ENCODE assay signal across 15 cellular contexts in genomic region chr16:86285938-86286921, GRCh38.
A peak's percentile ranks its signal among the peaks of the same experiment; 100 is the strongest.
DNase-seq lines count a peak whose midpoint lies in the region; ATAC-seq and TF ChIP-seq lines count a peak whose summit lies in the region.
"Had no signal": no experiment of that assay in that cellular context is flagged by ENCODE, and none has a peak within 500 bp of the region (broad histone marks: within the 10 kb centered on the region; RNA-seq: fewer than 3 reads in every experiment).

No MANE protein-coding gene starts in this region.

- H3K27ac ChIP-seq in HUES6 (ENCODE audit: low read depth, low read length) (no peak overlapping the region), esophagus muscularis mucosa (replicated peaks in 1 of 4) (no peak overlapping the region), lower lobe of right lung (no peak overlapping the region), transverse colon (peak overlapping the region; percentile 63 to 77 (median 69))

- H3K9me3 ChIP-seq in HUES6 (ENCODE audit: control insufficient read depth, insufficient read depth, low read depth, low read length) (no peaks in the 10 kb centered on the region), esophagus muscularis mucosa (no peaks in the 10 kb centered on the region), lower lobe of right lung (no peaks in the 10 kb centered on the region), transverse colon (no peaks in the 10 kb centered on the region)

- TF ChIP-seq EP300 in esophagus muscularis mucosa (IDR thresholded peaks at IDR 0.05) (no peak), transverse colon (IDR thresholded peaks at IDR 0.05; ENCODE audit: low read depth) (peak; percentile 22)

- TF ChIP-seq POLR2A in esophagus muscularis mucosa (IDR thresholded peaks at IDR 0.05; ENCODE audit: low read depth) = no peak
- TF ChIP-seq POLR2A in transverse colon (IDR thresholded peaks at IDR 0.05) = no peak

- no peak overlapping the region for H3K9ac ChIP-seq in HUES6 (ENCODE audit: low read length)

- H3K27ac Mint-ChIP-seq in activated naive CD8-positive, alpha-beta T cell treated with anti-CD3 and anti-CD28 coated beads for 36 hours = no peak overlapping the region
- H3K27ac Mint-ChIP-seq: activated T-helper 17 cell treated with anti-CD3 and anti-CD28 coated beads, Interleukin-2, amount 50 U/mL, for 72 hours; T-helper 1 cell treated with Interleukin-12 subunit alpha and Interleukin-12 subunit beta and Interleukin-4 antibody, amounts not matched to agents 30 μg/mL and 1 μg/mL, for 36 hours had no signal

- WGBS in esophagus muscularis mucosa = 41% methylated on average over 36 of the region's 55 CpGs
- WGBS in transverse colon (ENCODE audit: low coverage in 1 of 2), 2 donors = 10 to 20% methylated on average over 2 to 54 of the region's 55 CpGs

- no peak overlapping the region for H3K4me3 Mint-ChIP-seq in activated naive CD8-positive, alpha-beta T cell treated with anti-CD3 and anti-CD28 coated beads for 36 hours
- H3K4me3 Mint-ChIP-seq: activated T-helper 17 cell treated with anti-CD3 and anti-CD28 coated beads, Interleukin-2, amount 50 U/mL, for 72 hours; naive thymus-derived CD8-positive, alpha-beta T cell; T-helper 1 cell treated with Interleukin-12 subunit alpha and Interleukin-12 subunit beta and Interleukin-4 antibody, amounts not matched to agents 30 μg/mL and 1 μg/mL, for 36 hours had no signal

- no peak for TF ChIP-seq CTCF in esophagus muscularis mucosa (IDR thresholded peaks at IDR 0.05)
- TF ChIP-seq CTCF in lower lobe of right lung (IDR thresholded peaks at IDR 0.05) = no peak
- no peak for TF ChIP-seq CTCF in transverse colon (IDR thresholded peaks at IDR 0.05)

- H3K36me3 ChIP-seq in HUES6 (ENCODE audit: control insufficient read depth, insufficient read depth, low read length) (no peaks in the 10 kb centered on the region), esophagus muscularis mucosa (no peaks in the 10 kb centered on the region), lower lobe of right lung (no peaks in the 10 kb centered on the region), transverse colon (no peaks in the 10 kb centered on the region)

- no peaks in the 10 kb centered on the region for H3K36me3 Mint-ChIP-seq in activated naive CD8-positive, alpha-beta T cell treated with anti-CD3 and anti-CD28 coated beads for 36 hours
- H3K36me3 Mint-ChIP-seq: naive thymus-derived CD8-positive, alpha-beta T cell had no signal

- peaks cover 62% of the 10 kb centered on the region for H3K4me1 ChIP-seq in HUES6 (ENCODE audit: control insufficient read depth, insufficient read depth, low read length)
- peaks cover 0 to 20% (median 15%) of the 10 kb centered on the region in 4 donors for H3K4me1 ChIP-seq in esophagus muscularis mucosa
- no peaks in the 10 kb centered on the region for H3K4me1 ChIP-seq in lower lobe of right lung
- peaks cover 0 to 6% (median 0%) of the 10 kb centered on the region in 4 donors for H3K4me1 ChIP-seq in transverse colon

- no peak for DNase-seq in esophagus muscularis mucosa (ENCODE audit: extremely low spot score)
- no peak for DNase-seq in lower lobe of right lung
- DNase-seq in transverse colon = no peak
- DNase-seq in GOT3 (lab: John Stamatoyannopoulos, UW) = no peak
- no peak for DNase-seq in activated naive CD8-positive, alpha-beta T cell treated with anti-CD3 and anti-CD28 coated beads for 36 hours
- no peak for DNase-seq in D341Med (ENCODE audit: low spot score)
- DNase-seq: activated CD4-positive, CD25-positive, alpha-beta regulatory T cell; amniotic stem cell; naive thymus-derived CD8-positive, alpha-beta T cell; NCI-H1930; stimulated activated CD4-positive, alpha-beta T cell treated with anti-CD3 and anti-CD28 coated beads, Interleukin-15, amount 100 ng/mL, for 24 hours had no signal

- ATAC-seq in lower lobe of right lung (no peak), HG02973 (IDR thresholded peaks at IDR 0.05; ENCODE audit: unreplicated experiment) (no peak)
- ATAC-seq: activated T-helper 17 cell treated with anti-CD3 and anti-CD28 coated beads, Interleukin-2, amount 50 U/mL, for 72 hours; naive thymus-derived CD8-positive, alpha-beta T cell had no signal

- no peaks in the 10 kb centered on the region for H3K4me1 Mint-ChIP-seq in activated naive CD8-positive, alpha-beta T cell treated with anti-CD3 and anti-CD28 coated beads for 36 hours
- H3K4me1 Mint-ChIP-seq: activated T-helper 17 cell treated with anti-CD3 and anti-CD28 coated beads, Interleukin-2, amount 50 U/mL, for 72 hours had no signal

- H3K27me3 ChIP-seq in HUES6 (ENCODE audit: control insufficient read depth, insufficient read depth, low read length) (peaks cover 98% of the 10 kb centered on the region), esophagus muscularis mucosa (peaks cover 0 to 48% (median 7%) of the 10 kb centered on the region in 4 donors), lower lobe of right lung (ENCODE audit: low read depth) (peaks cover 42% of the 10 kb centered on the region), transverse colon (peaks cover 54% of the 10 kb centered on the region)

- peaks cover 77% of the 10 kb centered on the region for H3K27me3 Mint-ChIP-seq in activated naive CD8-positive, alpha-beta T cell treated with anti-CD3 and anti-CD28 coated beads for 36 hours

- intact Hi-C loops in esophagus muscularis mucosa (cut with DNase I) (no loop called here), lower lobe of right lung (cut with DNase I) (no loop called here), transverse colon (cut with DNase I; ENCODE audit: low total_unique reads) (no loop called here)

- H3K4me3 ChIP-seq in HUES6 (ENCODE audit: low read depth, low read length) (peak overlapping the region; percentile 71), esophagus muscularis mucosa (peak overlapping the region; percentile 42 to 55 (median 46)), lower lobe of right lung (peak overlapping the region; percentile 44), transverse colon (peak overlapping the region; percentile 2 to 44 (median 24))

- in situ Hi-C loops in transverse colon (cut with MboI; ENCODE audit: low pct_ligation_motif_present in 1 of 4, low pct_unique_long_range_greater_than_20kb in 1 of 4, low sequenced_read_pairs in 3 of 4) = no loop called here

- H3K9me3 Mint-ChIP-seq in activated naive CD8-positive, alpha-beta T cell treated with anti-CD3 and anti-CD28 coated beads for 36 hours = no peaks in the 10 kb centered on the region
- H3K9me3 Mint-ChIP-seq: activated T-helper 17 cell treated with anti-CD3 and anti-CD28 coated beads, Interleukin-2, amount 50 U/mL, for 72 hours; naive thymus-derived CD8-positive, alpha-beta T cell; T-helper 1 cell treated with Interleukin-12 subunit alpha and Interleukin-12 subunit beta and Interleukin-4 antibody, amounts not matched to agents 30 μg/mL and 1 μg/mL, for 36 hours had no signal

Comparison
In these comparisons a context has a peak if more than half of its experiments do, and no peak if none do; other contexts are left out.
1. H3K27ac ChIP-seq: peak in transverse colon (4 of 4); none in HUES6 (single experiment), esophagus muscularis mucosa (0 of 4) and lower lobe of right lung (single experiment).
2. Peak in every context shown above with its lines, with median percentiles within 50 percentile points of each other: H3K4me3 ChIP-seq.